ENCODE assay signal across 24 cellular contexts in the genomic region with DNA sequence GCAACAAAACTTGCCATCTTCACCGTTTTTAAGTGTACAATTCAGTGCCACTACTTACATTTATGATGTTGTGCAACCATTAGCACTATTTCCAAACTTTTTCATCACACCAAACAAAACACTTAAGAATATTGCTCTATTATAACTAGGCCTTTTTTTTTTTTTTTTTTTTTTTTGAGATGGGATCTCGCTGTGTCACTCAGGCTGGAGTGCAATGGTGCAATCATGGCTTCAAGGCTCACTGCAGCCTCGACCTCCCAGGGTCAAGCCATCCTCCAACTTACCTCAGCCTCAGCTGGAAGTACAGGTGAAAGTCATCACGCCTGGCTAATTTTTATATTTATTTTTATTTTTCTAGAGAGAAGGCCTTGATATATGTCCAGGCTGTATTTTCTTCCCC.
"Had no signal": no experiment of that assay in that cellular context is flagged by ENCODE, and none has a peak within 500 bp of the region (broad histone marks: within the 10 kb centered on the region; RNA-seq: fewer than 3 reads in every experiment).

No MANE protein-coding gene starts in this region.

- H3K27ac Mint-ChIP-seq: activated naive CD4-positive, alpha-beta T cell treated with anti-CD3 and anti-CD28 coated beads for 36 hours; activated naive CD8-positive, alpha-beta T cell treated with anti-CD3 and anti-CD28 coated beads for 36 hours; activated T-helper 1 cell treated with anti-CD3 and anti-CD28 coated beads, Interleukin-12 subunit alpha, Interleukin-12 subunit beta, Interleukin-2, Interleukin-4 antibody, amounts not matched to agents 30 ng/mL and 10 ng/mL and 1 ng/mL, durations not matched to agents 14 hours and 24 hours and 36 hours; nephron had no signal

- H3K4me1 Mint-ChIP-seq: nephron had no signal

- ATAC-seq: body of pancreas; left cardiac atrium; right lobe of liver; stimulated activated naive CD8-positive, alpha-beta T cell treated with anti-CD3 and anti-CD28 coated beads, Interleukin-15, Interleukin-2, amounts not matched to agents 100 U/mL and 50 U/mL, for 24 hours had no signal

- H3K4me3 Mint-ChIP-seq: activated naive CD4-positive, alpha-beta T cell treated with anti-CD3 and anti-CD28 coated beads for 36 hours; activated naive CD8-positive, alpha-beta T cell treated with anti-CD3 and anti-CD28 coated beads for 36 hours; activated T-helper 1 cell treated with anti-CD3 and anti-CD28 coated beads, Interleukin-12 subunit alpha, Interleukin-12 subunit beta, Interleukin-2, Interleukin-4 antibody, amounts not matched to agents 30 ng/mL and 10 ng/mL and 1 ng/mL, durations not matched to agents 14 hours and 24 hours and 36 hours; nephron had no signal

- H3K36me3 Mint-ChIP-seq: activated naive CD8-positive, alpha-beta T cell treated with anti-CD3 and anti-CD28 coated beads for 36 hours had no signal

- H3K27me3 Mint-ChIP-seq: activated naive CD8-positive, alpha-beta T cell treated with anti-CD3 and anti-CD28 coated beads for 36 hours had no signal

- DNase-seq: activated CD4-positive, alpha-beta T cell treated with anti-CD3 and anti-CD28 coated beads for 48 hours; activated CD4-positive, alpha-beta T cell treated with anti-CD3 and anti-CD28 coated beads, Interleukin-2, amount 50 U/mL, for 48 hours; activated CD8-positive, alpha-beta memory T cell treated with anti-CD3 and anti-CD28 coated beads for 24 hours; activated effector memory CD4-positive, alpha-beta T cell treated with anti-CD3 and anti-CD28 coated beads, Interleukin-2, amount 50 U/mL, for 16 hours; activated naive CD4-positive, alpha-beta T cell treated with anti-CD3 and anti-CD28 coated beads for 36 hours; activated naive CD8-positive, alpha-beta T cell treated with anti-CD3 and anti-CD28 coated beads for 36 hours; adrenal gland; aorta; body of pancreas; dermis blood vessel endothelial cell; effector CD4-positive, alpha-beta T cell; esophagus squamous epithelium; foreskin melanocyte; islet precursor cell; left cardiac atrium; mammary epithelial cell; stimulated activated CD4-positive, alpha-beta T cell treated with anti-CD3 and anti-CD28 coated beads, Interleukin-12 subunit alpha, Interleukin-12 subunit beta, amount 100 ng/mL, for 4 hours; stimulated activated CD4-positive, alpha-beta T cell treated with anti-CD3 and anti-CD28 coated beads, Interleukin-4, amount 100 ng/mL, for 1 hour; stimulated activated naive CD8-positive, alpha-beta T cell treated with anti-CD3 and anti-CD28 coated beads, Interleukin-15, Interleukin-2, amounts not matched to agents 100 U/mL and 50 U/mL, for 24 hours; testis; trophoblast cell had no signal

- H3K9me3 Mint-ChIP-seq: activated naive CD4-positive, alpha-beta T cell treated with anti-CD3 and anti-CD28 coated beads for 36 hours; nephron had no signal
